In the genomic region with DNA sequence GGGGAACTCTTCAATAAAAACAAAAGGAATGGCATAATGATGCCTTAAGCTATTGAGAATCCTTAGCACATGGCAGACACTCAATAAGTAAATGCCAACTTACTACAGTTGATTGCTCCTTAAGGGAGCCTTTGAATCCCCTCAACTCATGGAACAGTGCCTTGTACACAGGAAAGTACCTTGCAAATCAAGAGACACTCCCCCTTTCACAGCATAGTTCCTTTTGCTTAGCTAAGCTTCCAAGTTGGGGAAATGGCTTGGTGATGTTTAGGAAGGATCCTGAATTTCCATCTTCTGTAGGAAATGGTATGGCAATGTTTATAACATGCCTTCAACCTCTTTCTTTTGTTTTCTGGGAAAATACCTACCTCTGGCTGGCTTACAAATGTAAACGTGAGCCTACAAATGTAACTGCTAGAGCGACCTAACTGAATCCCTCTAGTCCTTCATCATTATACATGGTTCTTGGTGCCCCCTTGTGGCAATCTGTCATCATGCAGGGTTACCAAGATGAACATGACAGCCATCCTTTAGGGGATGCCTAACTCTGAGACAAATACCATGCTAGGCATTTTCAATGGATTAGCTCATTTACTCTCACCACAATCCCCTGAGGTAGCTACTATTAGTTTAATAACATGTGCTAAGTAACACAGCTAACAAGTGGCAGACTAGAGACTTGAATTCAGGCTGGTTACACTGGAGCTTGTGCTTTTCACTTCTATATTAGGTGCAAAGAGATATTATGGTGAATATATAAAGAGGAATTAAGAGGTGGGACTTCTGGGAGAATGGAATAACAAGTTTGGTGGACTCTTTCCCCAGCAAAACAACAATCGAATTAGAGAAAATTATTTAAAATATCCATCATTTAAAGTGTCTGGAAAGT, we compare ENCODE assay signal across 8 cellular contexts.
DNase-seq lines count a peak whose midpoint lies in the region; ATAC-seq lines count a peak whose summit lies in the region.

No MANE protein-coding gene starts in this region.

- H3K9me3 ChIP-seq in naive thymus-derived CD4-positive, alpha-beta T cell (ENCODE audit: control insufficient read depth in 2 of 3, low read length in 3 of 3), result peaks cover 0 to 9% (median 0%) of the 10 kb centered on the region in 3 experiments

- intact Hi-C loops in naive thymus-derived CD4-positive, alpha-beta T cell (cut with micrococcal nuclease), result loop anchor here (1.0 to 2.0 kb wide), 3 partner anchors 64 to 363 kb away; a partner anchor contains a TSS

- CTCF ChIA-PET in naive thymus-derived CD4-positive, alpha-beta T cell (lab: Charles Lee), result interaction anchor here (1.0 to 3.1 kb wide), 5 partner anchors 9 to 363 kb away, joined by 3 to 9 read pairs (median 5); no protein-coding TSS in a partner anchor

- H3K36me3 ChIP-seq in naive thymus-derived CD4-positive, alpha-beta T cell (ENCODE audit: control insufficient read depth in 2 of 3, insufficient read depth in 3 of 3, low read length in 3 of 3), result no peaks in the 10 kb centered on the region

- H3K27me3 Mint-ChIP-seq in naive thymus-derived CD4-positive, alpha-beta T cell, result peaks cover 14 to 41% (median 15%) of the 10 kb centered on the region in 5 donors
- H3K27me3 Mint-ChIP-seq in stimulated activated naive CD8-positive, alpha-beta T cell treated with anti-CD3 and anti-CD28 coated beads, Interleukin-15, amount 100 ng/mL, for 72 hours, result peaks cover 23% of the 10 kb centered on the region

- H3K4me3 Mint-ChIP-seq in naive thymus-derived CD4-positive, alpha-beta T cell, result no peak overlapping the region
- peak overlapping the region in 1 of 2 donors; percentile 14 for H3K4me3 Mint-ChIP-seq in stimulated activated naive CD8-positive, alpha-beta T cell treated with anti-CD3 and anti-CD28 coated beads, Interleukin-15, amount 100 ng/mL, for 72 hours

- ATAC-seq in GM21526 (IDR thresholded peaks at IDR 0.05; ENCODE audit: low FRiP score, unreplicated experiment), result peak; percentile 95
- peak; percentile 87 for ATAC-seq in naive thymus-derived CD4-positive, alpha-beta T cell
- peak; percentile 92 for ATAC-seq in stimulated activated naive CD8-positive, alpha-beta T cell treated with anti-CD3 and anti-CD28 coated beads, Interleukin-15, amount 100 ng/mL, for 72 hours

- POLR2A ChIA-PET in naive thymus-derived CD4-positive, alpha-beta T cell (lab: Charles Lee), result no interaction called here

- peaks cover 0 to 7% (median 6%) of the 10 kb centered on the region in 5 donors for H3K36me3 Mint-ChIP-seq in naive thymus-derived CD4-positive, alpha-beta T cell

- H3K9me3 Mint-ChIP-seq in naive thymus-derived CD4-positive, alpha-beta T cell, result peaks cover 6 to 15% (median 12%) of the 10 kb centered on the region in 11 donors
- peaks cover 10 to 13% of the 10 kb centered on the region in 2 donors for H3K9me3 Mint-ChIP-seq in stimulated activated naive CD8-positive, alpha-beta T cell treated with anti-CD3 and anti-CD28 coated beads, Interleukin-15, amount 100 ng/mL, for 72 hours

- H3K4me3 ChIP-seq in naive thymus-derived CD4-positive, alpha-beta T cell (ENCODE audit: low read length), result no peak overlapping the region

- H3K4me1 ChIP-seq in naive thymus-derived CD4-positive, alpha-beta T cell (ENCODE audit: control insufficient read depth in 2 of 2, insufficient read depth in 2 of 2, low read length in 2 of 2), result no peaks in the 10 kb centered on the region

- H3K4me1 Mint-ChIP-seq in naive thymus-derived CD4-positive, alpha-beta T cell, result peaks cover 0 to 11% (median 2%) of the 10 kb centered on the region in 7 donors
- H3K4me1 Mint-ChIP-seq in stimulated activated naive CD8-positive, alpha-beta T cell treated with anti-CD3 and anti-CD28 coated beads, Interleukin-15, amount 100 ng/mL, for 72 hours, result no peaks in the 10 kb centered on the region

- H3K27ac Mint-ChIP-seq in naive thymus-derived CD4-positive, alpha-beta T cell, result no peak overlapping the region
- H3K27ac Mint-ChIP-seq in stimulated activated naive CD8-positive, alpha-beta T cell treated with anti-CD3 and anti-CD28 coated beads, Interleukin-15, amount 100 ng/mL, for 72 hours, result peak overlapping the region in 1 of 2 donors; percentile 45

- no peak overlapping the region for H3K27ac ChIP-seq in epithelial cell of prostate
- H3K27ac ChIP-seq in naive thymus-derived CD4-positive, alpha-beta T cell (ENCODE audit: low read depth, low read length), result no peak overlapping the region

- no peaks in the 10 kb centered on the region for H3K27me3 ChIP-seq in naive thymus-derived CD4-positive, alpha-beta T cell (ENCODE audit: control insufficient read depth in 2 of 2, insufficient read depth in 2 of 2, low read length in 2 of 2)

- DNase-seq in DMS153 treated with DMSO at 0.1 percent for 48 hours (lab: John Stamatoyannopoulos, UW; ENCODE audit: unreplicated experiment) (peak; percentile 23), HT1080 (ENCODE audit: low read depth) (peak; percentile 63), NOMO-1 treated with DMSO at 0.1 percent for 48 hours (lab: John Stamatoyannopoulos, UW; ENCODE audit: unreplicated experiment) (peak; percentile 22), epithelial cell of prostate (ENCODE audit: low read depth, low spot score) (peak; percentile 8)
- peak; percentile 9 to 38 (median 26) for DNase-seq in activated CD8-positive, alpha-beta memory T cell treated with anti-CD3 and anti-CD28 coated beads for 48 hours (ENCODE audit: low read depth in 2 of 3, low spot score in 2 of 3)
- DNase-seq in naive thymus-derived CD4-positive, alpha-beta T cell, result peak in 8 of 9 donors; percentile 18 to 62 (median 48)
- DNase-seq in stimulated activated naive CD8-positive, alpha-beta T cell treated with anti-CD3 and anti-CD28 coated beads, Interleukin-15, amount 100 ng/mL, for 72 hours, result peak; percentile 64 to 68

Comparison
In these comparisons a context has a peak if more than half of its experiments do, and no peak if none do; other contexts are left out.
1. DNase-seq: peak in every context shown above with its lines; median percentile 66 in stimulated activated naive CD8-positive, alpha-beta T cell treated with anti-CD3 and anti-CD28 coated beads, Interleukin-15, amount 100 ng/mL, for 72 hours; 63 in HT1080; 48 in naive thymus-derived CD4-positive, alpha-beta T cell; 26 in activated CD8-positive, alpha-beta memory T cell treated with anti-CD3 and anti-CD28 coated beads for 48 hours; 23 in DMS153 treated with DMSO at 0.1 percent for 48 hours; 22 in NOMO-1 treated with DMSO at 0.1 percent for 48 hours; 8 in epithelial cell of prostate.